26 cellular contexts compared by ENCODE assay signal in genomic region chr3:62968128-62968527, GRCh38.
"Had no signal": no experiment of that assay in that cellular context is flagged by ENCODE, and none has a peak within 500 bp of the region (broad histone marks: within the 10 kb centered on the region; RNA-seq: fewer than 3 reads in every experiment).

No MANE protein-coding gene starts in this region.

- H3K27me3 ChIP-seq: dorsolateral prefrontal cortex, gastrocnemius medialis, neutrophil, pancreas, right lobe of liver, stomach, thyroid gland had no signal

- H3K9me3 ChIP-seq: gastrocnemius medialis, mucosa of descending colon, neutrophil, pancreas, right lobe of liver, stomach, thyroid gland had no signal

- H3K9me3 Mint-ChIP-seq: mesothelial cell of epicardium, neural crest cell had no signal

- H3K36me3 Mint-ChIP-seq: mesothelial cell of epicardium; naive B cell; natural killer cell treated with Interleukin-12 subunit alpha and Interleukin-12 subunit beta and Interleukin-15 and Interleukin-18, amount 100 ng/mL, for 72 hours; stimulated activated effector memory CD8-positive, alpha-beta T cell treated with anti-CD3 and anti-CD28 coated beads, Interleukin-12 subunit alpha, Interleukin-12 subunit beta, amount 100 ng/mL, for 72 hours had no signal

- H3K27me3 Mint-ChIP-seq: naive B cell; natural killer cell treated with Interleukin-12 subunit alpha and Interleukin-12 subunit beta and Interleukin-15 and Interleukin-18, amount 100 ng/mL, for 72 hours; progenitor cell of endocrine pancreas had no signal

- H3K4me1 Mint-ChIP-seq: mesothelial cell of epicardium; naive B cell; neural crest cell; stimulated activated effector memory CD8-positive, alpha-beta T cell treated with anti-CD3 and anti-CD28 coated beads, Interleukin-12 subunit alpha, Interleukin-12 subunit beta, amount 100 ng/mL, for 72 hours had no signal

- H3K4me3 Mint-ChIP-seq: mesothelial cell of epicardium; naive B cell; natural killer cell treated with Interleukin-12 subunit alpha and Interleukin-12 subunit beta and Interleukin-15 and Interleukin-18, amount 100 ng/mL, for 72 hours; neural crest cell; stimulated activated effector memory CD8-positive, alpha-beta T cell treated with anti-CD3 and anti-CD28 coated beads, Interleukin-12 subunit alpha, Interleukin-12 subunit beta, amount 100 ng/mL, for 72 hours had no signal

- DNase-seq: dorsolateral prefrontal cortex; effector CD4-positive, alpha-beta T cell; gastrocnemius medialis; head of caudate nucleus; kidney; mesenchymal stem cell; mucosa of descending colon; naive B cell; pancreas; right lobe of liver; stimulated activated CD4-positive, alpha-beta T cell treated with anti-CD3 and anti-CD28 coated beads, Interleukin-12 subunit alpha, Interleukin-12 subunit beta, amount 100 ng/mL, for 4 hours; stimulated activated CD4-positive, alpha-beta T cell treated with anti-CD3 and anti-CD28 coated beads, Interleukin-2, amount 100 ng/mL, for 24 hours; stimulated activated CD4-positive, alpha-beta T cell treated with anti-CD3 and anti-CD28 coated beads, Interleukin-4, amount 100 ng/mL, for 24 hours; stimulated activated naive CD4-positive, alpha-beta T cell treated with Interleukin-2 at 50 U/mL for 16 hours; stomach; thyroid gland; trophoblast cell had no signal

- H3K4me1 ChIP-seq: gastrocnemius medialis, pancreas, right lobe of liver, stomach, thyroid gland had no signal

- H3K4me2 ChIP-seq: smooth muscle cell had no signal

- H3K36me3 ChIP-seq: gastrocnemius medialis, neutrophil, pancreas, right lobe of liver, stomach, thyroid gland had no signal

- H3K4me3 ChIP-seq: dorsolateral prefrontal cortex, gastrocnemius medialis, lung, mucosa of descending colon, pancreas, right lobe of liver, smooth muscle cell, stomach, thyroid gland had no signal

- H3K27ac ChIP-seq: dorsolateral prefrontal cortex, gastrocnemius medialis, neutrophil, pancreas, right lobe of liver, stomach, thyroid gland had no signal

- H3K27ac Mint-ChIP-seq: mesothelial cell of epicardium; naive B cell; natural killer cell treated with Interleukin-12 subunit alpha and Interleukin-12 subunit beta and Interleukin-15 and Interleukin-18, amount 100 ng/mL, for 72 hours; progenitor cell of endocrine pancreas; stimulated activated effector memory CD8-positive, alpha-beta T cell treated with anti-CD3 and anti-CD28 coated beads, Interleukin-12 subunit alpha, Interleukin-12 subunit beta, amount 100 ng/mL, for 72 hours had no signal

- ATAC-seq: gastrocnemius medialis; left lobe of liver; mucosa of descending colon; natural killer cell treated with Interleukin-12 subunit alpha and Interleukin-12 subunit beta and Interleukin-15 and Interleukin-18, amount 100 ng/mL, for 72 hours; pancreas; right lobe of liver; stimulated activated effector memory CD8-positive, alpha-beta T cell treated with anti-CD3 and anti-CD28 coated beads, Interleukin-12 subunit alpha, Interleukin-12 subunit beta, amount 100 ng/mL, for 72 hours had no signal
